ENCODE assay signal across 12 cellular contexts in the genomic region with DNA sequence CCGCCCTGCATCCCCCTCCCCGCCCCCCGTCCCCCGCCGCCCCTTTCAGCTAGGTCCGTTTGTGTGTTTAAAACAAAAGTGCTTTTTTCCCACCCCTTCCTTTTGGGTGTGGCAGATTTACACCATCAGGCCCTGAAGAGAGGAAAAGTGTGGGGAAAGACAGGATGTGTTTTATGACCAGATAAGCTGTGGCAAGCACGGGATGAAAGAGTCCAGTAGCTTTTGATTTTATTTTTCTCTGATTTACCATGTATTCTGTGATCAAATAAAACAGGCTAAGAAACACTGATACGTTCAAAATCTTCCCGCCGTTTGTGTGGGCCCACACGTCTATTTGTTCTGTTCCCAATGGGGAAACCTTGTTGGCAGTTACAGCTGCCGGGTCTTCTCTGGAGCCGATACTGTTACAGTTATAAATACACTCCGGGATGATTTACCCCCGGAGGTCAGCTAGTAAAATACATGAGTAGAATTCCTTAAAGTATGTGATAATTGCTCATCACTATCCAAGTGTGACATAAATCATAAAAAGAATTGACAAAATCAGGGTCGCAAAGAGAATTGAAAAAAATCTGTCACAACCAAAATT. TPM values are rescaled to one million over a fixed set of nuclear protein-coding genes. Genes with fewer than 3 reads are reported as not detected.
DNase-seq lines count a peak whose midpoint lies in the region; ATAC-seq, FAIRE-seq and TF ChIP-seq lines count a peak whose summit lies in the region.
"Had no signal": no experiment of that assay in that cellular context is flagged by ENCODE, and none has a peak within 500 bp of the region (broad histone marks: within the 10 kb centered on the region; RNA-seq: fewer than 3 reads in every experiment).

No MANE protein-coding gene starts in this region.

- H3K27me3 ChIP-seq in Caco-2 (replicated peaks; ENCODE audit: control insufficient read depth, insufficient read depth, low read length), result no peaks in the 10 kb centered on the region
- H3K27me3 ChIP-seq: MG63 had no signal

- H3K9me3 Mint-ChIP-seq in HFFc6 (peaks cover 5% of the 10 kb centered on the region), Caco-2 (ENCODE audit: unreplicated experiment) (no peaks in the 10 kb centered on the region)

- no peaks in the 10 kb centered on the region for H3K36me3 ChIP-seq in mucosa of descending colon (ENCODE audit: low read depth)
- H3K36me3 ChIP-seq in Caco-2 (ENCODE audit: control insufficient read depth, insufficient read depth, low read length), result no peaks in the 10 kb centered on the region
- H3K36me3 ChIP-seq: MG63 had no signal

- CTCF ChIA-PET in Caco-2 (lab: Charles Lee), result no interaction called here

- peak overlapping the region; percentile 62 for H3K27ac Mint-ChIP-seq in HFFc6
- no peak overlapping the region for H3K27ac Mint-ChIP-seq in Caco-2 (ENCODE audit: unreplicated experiment)
- H3K27ac Mint-ChIP-seq: B cell had no signal

- H3K4me1 ChIP-seq in mucosa of descending colon (ENCODE audit: low read depth) (peaks cover 11% of the 10 kb centered on the region), Caco-2 (peaks cover 4% of the 10 kb centered on the region; the same call in 1 of the 2 replicates)

- POLR2A ChIA-PET in Caco-2 (lab: Charles Lee), result interaction anchor here (1.9 kb wide), 1 partner anchor 12 kb away, joined by 5 read pairs; a partner anchor contains a TSS

- peak overlapping the region; percentile 65; the same call in 1 of the 2 replicates for H3K4me3 Mint-ChIP-seq in HFFc6
- no peak overlapping the region for H3K4me3 Mint-ChIP-seq in Caco-2 (ENCODE audit: unreplicated experiment)
- H3K4me3 Mint-ChIP-seq: B cell had no signal

- H3K27me3 Mint-ChIP-seq in HFFc6 (ENCODE audit: insufficient read depth) (no peaks in the 10 kb centered on the region; the same call in 1 of the 2 replicates), Caco-2 (ENCODE audit: insufficient read depth, unreplicated experiment) (no peaks in the 10 kb centered on the region)
- H3K27me3 Mint-ChIP-seq: B cell had no signal

- TF ChIP-seq POLR2A in H54 (IDR thresholded peaks at IDR 0.05; ENCODE audit: low read depth, low read length), result no peak

- H3K4me1 Mint-ChIP-seq in HFFc6 (ENCODE audit: low read depth), result peaks cover 50% of the 10 kb centered on the region
- H3K4me1 Mint-ChIP-seq in Caco-2 (ENCODE audit: low read depth, unreplicated experiment), result no peaks in the 10 kb centered on the region

- no TSS peak for BruUV-seq in Caco-2 (replicated peaks; lab: Mats Ljungman, UMichigan)

- peak; percentile 73 for ATAC-seq in mucosa of descending colon
- ATAC-seq in GM21526 (IDR thresholded peaks at IDR 0.05; ENCODE audit: low FRiP score, unreplicated experiment), result no peak

- FAIRE-seq in GM19239 (lab: Jason Lieb, UNC) (no peak), H54 (lab: Jason Lieb, UNC) (no peak)
- FAIRE-seq: astrocyte had no signal

- H3K36me3 Mint-ChIP-seq in HFFc6 (ENCODE audit: low read depth) (peaks cover 10% of the 10 kb centered on the region), Caco-2 (ENCODE audit: insufficient read depth, unreplicated experiment) (no peaks in the 10 kb centered on the region)

- no peaks in the 10 kb centered on the region for H3K9me3 ChIP-seq in mucosa of descending colon
- H3K9me3 ChIP-seq in Caco-2, result no peaks in the 10 kb centered on the region
- H3K9me3 ChIP-seq: MG63 had no signal

- intact Hi-C loops in mucosa of descending colon (cut with DNase I, micrococcal nuclease), result no loop called here
- intact Hi-C loops in Caco-2 (cut with micrococcal nuclease; ENCODE audit: unreplicated experiment), result no loop called here

- DNase-seq in A172 (ENCODE audit: low spot score) (peak; percentile 57), HFFc6 (no peak), cardiac fibroblast (ENCODE audit: low read depth in 2 of 2) (peak; percentile 34 to 55), mucosa of descending colon (no peak), GM19239 (ENCODE audit: insufficient read length, low spot score) (no peak), H54 (ENCODE audit: insufficient read length, low spot score) (no peak), Caco-2 (no peak)
- DNase-seq: MG63, NCI-H524 treated with DMSO at 0.1 percent for 48 hours had no signal

- H3K4me3 ChIP-seq in cardiac fibroblast (replicated peaks in 1 of 2; ENCODE audit: low read depth in 2 of 2, low read length in 2 of 2) (no peak overlapping the region), mucosa of descending colon (no peak overlapping the region), Caco-2 (ENCODE audit: low read depth, low read length) (no peak overlapping the region)
- H3K4me3 ChIP-seq: MG63 had no signal

- TF ChIP-seq CTCF in HFFc6 (IDR thresholded peaks at IDR 0.05) (no peak), cardiac fibroblast (IDR thresholded peaks at IDR 0.05; ENCODE audit: low read depth, low read length) (no peak), mucosa of descending colon (IDR thresholded peaks at IDR 0.05) (no peak), Caco-2 (IDR thresholded peaks at IDR 0.05; ENCODE audit: insufficient read depth in 1 of 2, low read depth in 1 of 2, low read length in 1 of 2, severe bottlenecking in 1 of 2, unreplicated experiment in 1 of 2) (no peak)

RNA-seq across cellular contexts. Expression of a gene that starts 10.8 kb away (rescaled TPM):
- total RNA-seq in A172 (2014; rRNA removed; shearing (Covaris generic)), result 0.34 and 0.55 TPM in 2 replicates
- under 1 TPM; 0.13 to 0.47 (median 0.24) TPM for total RNA-seq in HFFc6 (2021; fragmentation: NEBNext Ultra II Directional; extraction: Animal tissue kit (Norgen Biotek cat#: 25700))
- total RNA-seq in mucosa of descending colon (1 to 10 TPM in 1 of 3 donors, under 1 TPM in 2; 0.35 to 1.3 (median 0.41) TPM), Caco-2 (2022) (0.20 and 0.46 TPM in 2 replicates)

RNA-seq across cellular contexts. Expression of a gene that starts 11.7 kb away (rescaled TPM):
- total RNA-seq in A172 (2014; rRNA removed; shearing (Covaris generic)), result 25.3 and 47.6 TPM in 2 replicates
- total RNA-seq in HFFc6 (2021; fragmentation: NEBNext Ultra II Directional; extraction: Animal tissue kit (Norgen Biotek cat#: 25700)), result 10 to 100 TPM in 1 of 6 experiments, 1 to 10 TPM in 5; 3.1 to 11.4 (median 4.1) TPM
- total RNA-seq in mucosa of descending colon (10 to 100 TPM in 1 of 3 donors, 1 to 10 TPM in 2; 7.6 to 14.2 (median 9.7) TPM), Caco-2 (2022) (2.4 and 3.6 TPM in 2 replicates)

RNA-seq across cellular contexts. Expression of a gene that starts 40.8 kb away (rescaled TPM):
- 46.8 and 52.6 TPM in 2 replicates for total RNA-seq in A172 (2014; rRNA removed; shearing (Covaris generic))
- 10 to 100 TPM; 23.1 to 35.6 (median 32.5) TPM for total RNA-seq in HFFc6 (2021; fragmentation: NEBNext Ultra II Directional; extraction: Animal tissue kit (Norgen Biotek cat#: 25700))
- total RNA-seq in mucosa of descending colon, result 10 to 100 TPM; 19.3 to 32.9 (median 20.2) TPM
- 17.4 and 26.2 TPM in 2 replicates for total RNA-seq in Caco-2 (2022)

Comparison
In these comparisons a context has a peak if more than half of its experiments do, and no peak if none do; other contexts are left out.
1. DNase-seq: peak in A172 (single experiment) and cardiac fibroblast (2 of 2); none in HFFc6 (single experiment), mucosa of descending colon (0 of 3), GM19239 (single experiment), H54 (single experiment) and Caco-2 (0 of 2).